In the genomic region with DNA sequence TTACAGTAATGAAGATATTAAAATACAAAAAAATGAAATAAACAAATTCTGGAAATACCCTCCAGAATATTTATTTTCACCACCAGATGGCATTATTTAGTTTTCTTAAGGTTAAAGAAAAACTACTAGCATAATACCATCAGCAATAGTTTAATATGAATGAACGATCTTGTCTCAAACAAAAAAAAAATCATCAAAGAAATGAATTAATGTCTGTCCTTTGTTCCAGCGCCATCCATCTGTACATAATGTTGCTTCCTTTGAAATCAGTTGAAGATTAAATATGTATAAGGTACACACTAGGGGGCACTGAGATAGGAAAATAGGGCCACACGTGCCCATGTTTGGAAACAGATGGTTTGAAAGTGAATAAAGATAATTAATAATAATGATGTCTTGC, we compare ENCODE assay signal across 8 cellular contexts.
DNase-seq lines count a peak whose midpoint lies in the region; ATAC-seq and TF ChIP-seq lines count a peak whose summit lies in the region.
"Had no signal": no experiment of that assay in that cellular context is flagged by ENCODE, and none has a peak within 500 bp of the region (broad histone marks: within the 10 kb centered on the region; RNA-seq: fewer than 3 reads in every experiment).

No MANE protein-coding gene starts in this region.

- no peaks in the 10 kb centered on the region for H3K36me3 Mint-ChIP-seq in activated CD8-positive, alpha-beta memory T cell treated with anti-CD3 and anti-CD28 coated beads, Interleukin-2, amount 10 ng/mL, durations not matched to agents 7 days and 5 days
- H3K36me3 Mint-ChIP-seq: naive thymus-derived CD4-positive, alpha-beta T cell had no signal

- H3K4me1 Mint-ChIP-seq in activated CD8-positive, alpha-beta memory T cell treated with anti-CD3 and anti-CD28 coated beads, Interleukin-2, amount 10 ng/mL, durations not matched to agents 7 days and 5 days, result no peaks in the 10 kb centered on the region
- H3K4me1 Mint-ChIP-seq: naive thymus-derived CD4-positive, alpha-beta T cell had no signal

- CTCF ChIA-PET in activated CD8-positive, alpha-beta memory T cell treated with anti-CD3 and anti-CD28 coated beads, Interleukin-2, amount 10 ng/mL, durations not matched to agents 7 days and 5 days (lab: Charles Lee), result interaction anchor here (0.8 to 1.5 kb wide), 4 partner anchors 98 to 556 kb away, joined by 3 to 4 read pairs (median 3); no protein-coding TSS in a partner anchor

- TF ChIP-seq CTCF in GM06990 (IDR thresholded peaks at IDR 0.05; ENCODE audit: insufficient read depth, low read length, poor library complexity, severe bottlenecking) (peak; percentile 22), right lobe of liver (IDR thresholded peaks at IDR 0.05) (peak; percentile 35 to 52 (median 41)), GM20000 (IDR thresholded peaks at IDR 0.05; ENCODE audit: extremely low read depth, missing control alignments) (no peak)

- H3K9me3 Mint-ChIP-seq in activated CD8-positive, alpha-beta memory T cell treated with anti-CD3 and anti-CD28 coated beads, Interleukin-2, amount 10 ng/mL, durations not matched to agents 7 days and 5 days (ENCODE audit: low read depth), result no peaks in the 10 kb centered on the region
- H3K9me3 Mint-ChIP-seq: naive thymus-derived CD4-positive, alpha-beta T cell had no signal

- no peak overlapping the region for H3K27ac Mint-ChIP-seq in activated CD8-positive, alpha-beta memory T cell treated with anti-CD3 and anti-CD28 coated beads, Interleukin-2, amount 10 ng/mL, durations not matched to agents 7 days and 5 days
- H3K27ac Mint-ChIP-seq: naive thymus-derived CD4-positive, alpha-beta T cell had no signal

- H3K4me3 ChIP-seq in GM06990 (replicated peaks; ENCODE audit: low read depth, low read length) (no peak overlapping the region), right lobe of liver (no peak overlapping the region)
- H3K4me3 ChIP-seq in effector memory CD4-positive, alpha-beta T cell (ENCODE audit: insufficient read depth, low read depth, low read length, poor library complexity, severe bottlenecking), result no peak overlapping the region

- H3K4me3 Mint-ChIP-seq in activated CD8-positive, alpha-beta memory T cell treated with anti-CD3 and anti-CD28 coated beads, Interleukin-2, amount 10 ng/mL, durations not matched to agents 7 days and 5 days, result no peak overlapping the region
- H3K4me3 Mint-ChIP-seq: naive thymus-derived CD4-positive, alpha-beta T cell had no signal

- H3K4me1 ChIP-seq in right lobe of liver, result peaks cover 0 to 3% (median 0%) of the 10 kb centered on the region in 4 donors
- H3K4me1 ChIP-seq in effector memory CD4-positive, alpha-beta T cell (ENCODE audit: control insufficient read depth, insufficient read depth, low read length, poor library complexity, severe bottlenecking), result no peaks in the 10 kb centered on the region

- ATAC-seq in right lobe of liver, result no peak
- no peak for ATAC-seq in activated CD8-positive, alpha-beta memory T cell treated with anti-CD3 and anti-CD28 coated beads, Interleukin-2, amount 10 ng/mL, durations not matched to agents 7 days and 5 days
- ATAC-seq: naive thymus-derived CD4-positive, alpha-beta T cell had no signal

- H3K27me3 Mint-ChIP-seq in activated CD8-positive, alpha-beta memory T cell treated with anti-CD3 and anti-CD28 coated beads, Interleukin-2, amount 10 ng/mL, durations not matched to agents 7 days and 5 days, result peaks cover 8% of the 10 kb centered on the region

- no peaks in the 10 kb centered on the region for H3K27me3 ChIP-seq in GM06990 (replicated peaks; ENCODE audit: control insufficient read depth, insufficient read depth, low read length)
- no peaks in the 10 kb centered on the region for H3K27me3 ChIP-seq in right lobe of liver
- H3K27me3 ChIP-seq in effector memory CD4-positive, alpha-beta T cell (replicated peaks; ENCODE audit: control insufficient read depth, insufficient read depth, low read length, poor library complexity, severe bottlenecking), result no peaks in the 10 kb centered on the region

- intact Hi-C loops in right lobe of liver (cut with DNase I), result no loop called here

- H3K27ac ChIP-seq in right lobe of liver, result no peak overlapping the region
- H3K27ac ChIP-seq in effector memory CD4-positive, alpha-beta T cell (ENCODE audit: insufficient read depth, low read length, poor library complexity, severe bottlenecking), result no peak overlapping the region

- no peak for TF ChIP-seq POLR2A in right lobe of liver (IDR thresholded peaks at IDR 0.05)

- 10% methylated on average over 3 of the region's 3 CpGs for WGBS in right lobe of liver (ENCODE audit: insufficient coverage, low coverage, low lambda C conversion rate, missing lambda C conversion rate)

- H3K9me3 ChIP-seq in right lobe of liver, result no peaks in the 10 kb centered on the region
- no peaks in the 10 kb centered on the region for H3K9me3 ChIP-seq in effector memory CD4-positive, alpha-beta T cell (ENCODE audit: control insufficient read depth, low read length)

- H3K36me3 ChIP-seq in GM06990 (ENCODE audit: control insufficient read depth, insufficient read depth, low read length) (no peaks in the 10 kb centered on the region), right lobe of liver (no peaks in the 10 kb centered on the region)
- H3K36me3 ChIP-seq in effector memory CD4-positive, alpha-beta T cell (ENCODE audit: control insufficient read depth, insufficient read depth, low read length), result no peaks in the 10 kb centered on the region

- DNase-seq in GM06990 (ENCODE audit: extremely low read depth, insufficient read length) (no peak), NCI-H1436 treated with DMSO at 0.1 percent for 48 hours (lab: John Stamatoyannopoulos, UW) (peak; percentile 8), amniotic epithelial cell (ENCODE audit: low read depth) (peak; percentile 15), right lobe of liver (no peak), GM20000 (ENCODE audit: low spot score) (no peak)
- no peak for DNase-seq in effector memory CD4-positive, alpha-beta T cell
- no peak for DNase-seq in activated CD8-positive, alpha-beta memory T cell treated with anti-CD3 and anti-CD28 coated beads, Interleukin-2, amount 10 ng/mL, durations not matched to agents 7 days and 5 days

Comparison
In these comparisons a context has a peak if more than half of its experiments do, and no peak if none do; other contexts are left out.
1. DNase-seq: peak in NCI-H1436 treated with DMSO at 0.1 percent for 48 hours (single experiment) and amniotic epithelial cell (single experiment); none in GM06990 (single experiment), right lobe of liver (0 of 3), GM20000 (single experiment), effector memory CD4-positive, alpha-beta T cell (0 of 3) and activated CD8-positive, alpha-beta memory T cell treated with anti-CD3 and anti-CD28 coated beads, Interleukin-2, amount 10 ng/mL, durations not matched to agents 7 days and 5 days (single experiment).